Comparison of ENCODE assay signal across 9 cellular contexts in the genomic region with DNA sequence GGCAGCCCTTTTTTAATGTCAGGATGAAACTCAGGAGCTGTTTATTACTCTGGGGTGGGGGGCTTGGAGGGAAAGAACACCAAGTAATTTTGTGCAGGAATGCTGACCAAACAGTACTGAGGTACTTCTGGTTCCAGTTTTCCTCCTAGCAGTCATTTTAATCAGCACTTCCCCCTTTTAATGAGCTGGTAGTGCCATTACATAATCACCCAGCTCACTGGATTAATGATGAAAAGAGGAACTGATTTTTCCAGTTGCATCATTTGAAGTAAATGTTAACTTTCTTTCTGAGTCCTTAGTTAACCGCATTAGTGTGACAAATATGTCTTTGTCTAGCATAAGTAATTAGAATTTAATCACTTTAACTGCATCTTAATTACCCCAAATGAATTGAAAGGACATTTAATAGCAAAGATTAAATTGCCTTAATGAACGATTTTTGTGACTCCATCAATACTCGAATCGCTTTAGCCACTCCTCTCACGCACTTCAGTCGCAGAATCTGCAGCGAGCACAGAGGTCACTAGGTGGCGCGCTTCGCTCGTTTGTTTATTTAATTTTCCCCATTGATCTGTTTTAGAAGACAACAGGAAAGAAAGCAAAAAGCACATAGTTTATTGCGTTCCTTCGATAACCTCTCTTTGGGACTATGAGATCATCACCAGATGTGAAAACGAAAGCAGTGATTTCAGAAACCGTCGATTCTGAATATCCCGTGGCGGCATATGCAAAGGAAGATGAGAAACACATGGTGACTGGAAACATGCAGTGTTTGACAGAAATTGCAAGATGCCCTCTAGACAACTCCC. TPM values are rescaled to one million over a fixed set of nuclear protein-coding genes. Genes with fewer than 3 reads are reported as not detected.
DNase-seq lines count a peak whose midpoint lies in the region; ATAC-seq, FAIRE-seq and TF ChIP-seq lines count a peak whose summit lies in the region.
"Had no signal": no experiment of that assay in that cellular context is flagged by ENCODE, and none has a peak within 500 bp of the region (broad histone marks: within the 10 kb centered on the region; RNA-seq: fewer than 3 reads in every experiment).

No MANE protein-coding gene starts in this region.

- peak overlapping the region in 1 of 2 experiments; percentile 38; a peak in 1 of 4 replicates for H3K4me2 ChIP-seq in H1 (ENCODE audit: insufficient read depth in 1 of 2, low read depth in 2 of 2, low read length in 2 of 2)

- H3K14ac ChIP-seq in H1 (ENCODE audit: insufficient read length): no peak overlapping the region

- DNase-seq in BE2C (peak; percentile 58), NCI-H82 treated with DMSO at 0.1 percent for 48 hours (lab: John Stamatoyannopoulos, UW; ENCODE audit: unreplicated experiment) (peak; percentile 16), H1 (ENCODE audit: low read depth in 1 of 2, low spot score in 2 of 2) (peak in 1 of 2 experiments; percentile 88), myocyte (ENCODE audit: low read depth) (peak; percentile 64)
- DNase-seq in activated CD8-positive, alpha-beta memory T cell treated with anti-CD3 and anti-CD28 coated beads for 1 hour (ENCODE audit: extremely low read depth in 1 of 2, low read depth in 1 of 2): peak; percentile 8 to 36
- peak; percentile 57 for DNase-seq in stimulated activated naive CD4-positive, alpha-beta T cell treated with Interleukin-2 at 50 U/mL for 16 hours (lab: John Stamatoyannopoulos, UW)

- no peak for TF ChIP-seq POLR2A in H1 (IDR thresholded peaks at IDR 0.05; ENCODE audit: control extremely low read depth in 1 of 2, low read depth in 2 of 2, low read length in 2 of 2)

- H4K5ac ChIP-seq in H1 (ENCODE audit: insufficient read length, low read depth, low read length): no peak overlapping the region

- peak; percentile 97 for FAIRE-seq in H1 (lab: Jason Lieb, UNC)

- H3K79me1 ChIP-seq in H1 (ENCODE audit: low read depth, low read length): no peaks in the 10 kb centered on the region

- H3K79me2 ChIP-seq in H1 (ENCODE audit: control insufficient read depth in 1 of 2, insufficient read depth in 2 of 2, low read length in 2 of 2): no peaks in the 10 kb centered on the region

- CTCF ChIA-PET in H1 (lab: Charles Lee; ENCODE audit: partially characterized antibody): interaction anchor here (0.5 to 10.9 kb wide), 22 partner anchors 8 to 796 kb away, joined by 3 to 182 read pairs (median 4); partner anchors contain the start of gene ONECUT1

- no peak overlapping the region for H3K56ac ChIP-seq in H1 (replicated peaks; ENCODE audit: insufficient read length, low read depth, low read length)

- H3K27ac ChIP-seq in H1 (ENCODE audit: low read depth, low read length): no peak overlapping the region

- H4K20me1 ChIP-seq in H1 (replicated peaks in 1 of 2; ENCODE audit: control insufficient read depth in 1 of 2, insufficient read depth in 2 of 2, low read length in 2 of 2): peaks cover 0 to 8% of the 10 kb centered on the region in 2 experiments

- no peak overlapping the region for H2BK15ac ChIP-seq in H1 (ENCODE audit: low read length)

- no peak overlapping the region for H3K4ac ChIP-seq in H1 (replicated peaks; ENCODE audit: insufficient read length, low read depth, low read length)

- H3K9me3 ChIP-seq in BE2C: no peaks in the 10 kb centered on the region
- H3K9me3 ChIP-seq in H1 (ENCODE audit: insufficient read depth in 2 of 2, low read depth in 1 of 2, low read length in 1 of 2): no peaks in the 10 kb centered on the region

- no peaks in the 10 kb centered on the region for H3K4me1 ChIP-seq in BE2C
- peaks cover 4 to 32% (median 8%) of the 10 kb centered on the region in 4 experiments; a peak in 6 of 7 replicates for H3K4me1 ChIP-seq in H1 (replicated peaks in 1 of 4; ENCODE audit: control insufficient read depth in 3 of 4, insufficient read depth in 4 of 4, low read length in 3 of 4)

- H3K18ac ChIP-seq in H1 (ENCODE audit: extremely low read depth, low read length): no peak overlapping the region

- H2AFZ ChIP-seq in H1 (ENCODE audit: low read length): no peak overlapping the region

- TF ChIP-seq RAD21 in H1 (IDR thresholded peaks at IDR 0.05 in 1 of 2, conservative IDR thresholded peaks at IDR 0.05 in 1 of 2; ENCODE audit: low read depth in 2 of 2, low read length in 2 of 2): peak; percentile 85 to 90

- ATAC-seq in GM18907 (IDR thresholded peaks at IDR 0.05; ENCODE audit: unreplicated experiment) (peak; percentile 82), HG03196 (IDR thresholded peaks at IDR 0.05; ENCODE audit: unreplicated experiment) (peak; percentile 68)

- no peak overlapping the region for H2BK12ac ChIP-seq in H1 (ENCODE audit: low read depth, low read length)

- H4K8ac ChIP-seq in H1 (ENCODE audit: extremely low read depth, insufficient read depth, low read length): no peak overlapping the region

- WGBS in H1 (ENCODE audit: extremely low coverage in 1 of 2, insufficient coverage in 1 of 2, insufficient read length in 1 of 2, insufficient replicate concordance in 2 of 2, low coverage in 1 of 2, low lambda C conversion rate in 2 of 2, missing lambda C conversion rate in 1 of 2), 2 experiments: 21% methylated on average over 18 of the region's 18 CpGs; no CpG with 5 or more reads in 1 of the 2 experiments

- H3K9ac ChIP-seq in H1 (replicated peaks in 1 of 4; ENCODE audit: extremely low read depth in 1 of 4, low read depth in 3 of 4, low read length in 3 of 4): no peak overlapping the region

- H3K36me3 ChIP-seq in BE2C (no peaks in the 10 kb centered on the region), H1 (ENCODE audit: control insufficient read depth in 2 of 4, insufficient read depth in 4 of 4, low read length in 3 of 4) (no peaks in the 10 kb centered on the region)

- peaks cover 9% of the 10 kb centered on the region for H3K23me2 ChIP-seq in H1 (ENCODE audit: low read depth, low read length)

- no peak overlapping the region for H2BK20ac ChIP-seq in H1 (ENCODE audit: low read length)

- TF ChIP-seq CTCF in BE2C (IDR thresholded peaks at IDR 0.05; ENCODE audit: low read depth, low read length) (peak; percentile 96), H1 (IDR thresholded peaks at IDR 0.05; ENCODE audit: control extremely low read depth in 1 of 3, insufficient read depth in 1 of 3, low read depth in 1 of 3, low read length in 3 of 3) (peak; percentile 73 to 88 (median 83))

- peaks cover 93% of the 10 kb centered on the region for H3K27me3 ChIP-seq in BE2C
- peaks cover 14 to 36% (median 29%) of the 10 kb centered on the region in 4 experiments for H3K27me3 ChIP-seq in H1 (replicated peaks in 1 of 4; ENCODE audit: control insufficient read depth in 3 of 4, extremely low read depth in 1 of 4, insufficient read depth in 3 of 4, low read length in 3 of 4)

- no peak overlapping the region for H2AK5ac ChIP-seq in H1 (ENCODE audit: low read depth, low read length)

- TF ChIP-seq EP300 in H1 (IDR thresholded peaks at IDR 0.05; ENCODE audit: borderline replicate concordance in 1 of 2, low read depth in 2 of 2, low read length in 2 of 2): no peak

- H3K4me3 ChIP-seq in BE2C (ENCODE audit: low read depth, low read length) (no peak overlapping the region), H1 (ENCODE audit: extremely low read depth in 1 of 4, insufficient read depth in 2 of 4, low read depth in 3 of 4, low read length in 4 of 4) (no peak overlapping the region)

- POLR2A ChIA-PET in H1 (lab: Charles Lee; ENCODE audit: partially characterized antibody): interaction anchor here (0.6 kb wide), 1 partner anchor 219 kb away, joined by 3 read pairs; no protein-coding TSS in a partner anchor

- H3K23ac ChIP-seq in H1 (ENCODE audit: insufficient read length): no peak overlapping the region

- no peak overlapping the region for H4K91ac ChIP-seq in H1 (replicated peaks; ENCODE audit: insufficient read length, low read length)

- no peak overlapping the region for H2BK5ac ChIP-seq in H1 (ENCODE audit: low read depth, low read length)

- no peak overlapping the region for H2BK120ac ChIP-seq in H1 (replicated peaks; ENCODE audit: low read depth, low read length)

TF ChIP-seq in H1, 55 proteins besides CTCF, POLR2A, EP300 and RAD21 (continues in another document):
- TF ChIP-seq USF2 (IDR thresholded peaks at IDR 0.05; ENCODE audit: low read length) (no peak), FOSL1 (IDR thresholded peaks at IDR 0.05; ENCODE audit: insufficient read depth, low read depth, low read length) (no peak), CBX5 (IDR thresholded peaks at IDR 0.05; ENCODE audit: low read depth, low read length) (no peak), SUZ12 (IDR thresholded peaks at IDR 0.05; ENCODE audit: low read length) (no peak), KDM1A (IDR thresholded peaks at IDR 0.05; ENCODE audit: borderline replicate concordance, low read length) (no peak), SP2 (IDR thresholded peaks at IDR 0.05; ENCODE audit: low read length) (no peak), CHD2 (IDR thresholded peaks at IDR 0.05; ENCODE audit: low read length) (no peak), SIN3A (conservative IDR thresholded peaks at IDR 0.05 in 1 of 2, IDR thresholded peaks at IDR 0.05 in 1 of 2; ENCODE audit: low read depth in 1 of 2, low read length in 2 of 2) (no peak), HDAC6 (IDR thresholded peaks at IDR 0.05; ENCODE audit: low read depth, low read length) (no peak), POU5F1 (IDR thresholded peaks at IDR 0.05; ENCODE audit: low read depth, low read length) (no peak), CHD1 (IDR thresholded peaks at IDR 0.05; ENCODE audit: low read depth, low read length) (no peak)

RNA-seq across cellular contexts. Expression of gene ONECUT1, which starts 9.8 kb away (rescaled TPM):
- not detected for polyA plus RNA-seq in BE2C (2012; ENCODE audit: insufficient read depth, insufficient read length, low read depth)
- 6.1 and 6.4 TPM in 2 replicates for total RNA-seq in H1 (2021; fragmentation: NEBNext Ultra II Directional; extraction: Animal tissue kit (Norgen Biotek cat#: 25700))
- 0.47 and 0.65 TPM in 2 replicates for polyA plus RNA-seq in H1 (2011; rRNA removed)
- polyA plus RNA-seq in H1 (2011; cell fraction: cytosol; rRNA removed): 1.1 TPM
- polyA plus RNA-seq in H1 (2011; cell fraction: nucleus; rRNA removed): 2.0 TPM
- polyA plus RNA-seq in H1 (2012, experiment 1 of 2): 1.4 to 3.0 TPM (median 1.8 TPM) in 4 replicates
- polyA plus RNA-seq in H1 (2012, experiment 2 of 2): 0.12 TPM
- polyA plus RNA-seq in H1 (2013, experiment 1 of 2): 11.2 TPM
- polyA plus RNA-seq in H1 (2013, experiment 2 of 2): 10.6 TPM
- 4.4 and 5.0 TPM in 2 replicates for polyA minus RNA-seq in H1 (2011; rRNA and poly(A)+ RNA removed)
- polyA minus RNA-seq in H1 (2011; cell fraction: cytosol; rRNA and poly(A)+ RNA removed): 7.1 TPM
- polyA minus RNA-seq in H1 (2011; cell fraction: nucleus; rRNA and poly(A)+ RNA removed): 7.6 TPM
- not detected in 2 replicates for total RNA-seq in myocyte
- polyA plus RNA-seq in myocyte (2012): not detected
- total RNA-seq: T-helper 1 cell treated with Interleukin-12 subunit alpha and Interleukin-12 subunit beta and Interleukin-4 antibody, amounts not matched to agents 30 ng/mL and 1 ng/mL, for 36 hours had no signal
